Comparison of ENCODE assay signal across 8 cellular contexts in genomic region chr11:1382831-1383607, GRCh38. TPM values are rescaled to one million over a fixed set of nuclear protein-coding genes. Genes with fewer than 3 reads are reported as not detected.
DNase-seq lines count a peak whose midpoint lies in the region; ATAC-seq and TF ChIP-seq lines count a peak whose summit lies in the region.

No MANE protein-coding gene starts in this region.

- no peak overlapping the region for H3K4ac ChIP-seq in trophoblast cell (ENCODE audit: low read depth, low read length)

- peak overlapping the region; percentile 38 for H3K14ac ChIP-seq in trophoblast cell (ENCODE audit: low read length)

- TF ChIP-seq POLR2A in heart left ventricle (IDR thresholded peaks at IDR 0.05) (no peak), thyroid gland (IDR thresholded peaks at IDR 0.05) (no peak)

- peaks cover 0 to 10% (median 0%) of the 10 kb centered on the region in 9 donors for H3K27me3 ChIP-seq in heart left ventricle
- peaks cover 3% of the 10 kb centered on the region for H3K27me3 ChIP-seq in trophoblast cell (ENCODE audit: insufficient read depth, low read length)
- no peaks in the 10 kb centered on the region for H3K27me3 ChIP-seq in thyroid gland

- peak overlapping the region; percentile 44 for H2BK120ac ChIP-seq in trophoblast cell (ENCODE audit: insufficient read depth, low read length, poor library complexity)

- no peak overlapping the region for H2AK5ac ChIP-seq in trophoblast cell (ENCODE audit: low read length)

- POLR2A ChIA-PET in activated naive CD8-positive, alpha-beta T cell treated with anti-CD3 and anti-CD28 coated beads, Interleukin-2, amount 10 ng/mL, durations not matched to agents 7 days and 5 days (lab: Charles Lee): interaction anchor here (0.9 to 1.3 kb wide), 4 partner anchors 40 to 120 kb away, joined by 3 to 5 read pairs (median 4); partner anchors contain the start of gene TOLLIP

- H3K9me3 Mint-ChIP-seq in activated naive CD8-positive, alpha-beta T cell treated with anti-CD3 and anti-CD28 coated beads, Interleukin-2, amount 10 ng/mL, durations not matched to agents 7 days and 5 days: no peaks in the 10 kb centered on the region

- peak in 12 of 14 donors; percentile 35 to 72 (median 66) for DNase-seq in C1 segment of cervical spinal cord (lab: John Stamatoyannopoulos, UW)
- DNase-seq in KBM-7: peak; percentile 39
- peak; percentile 77 for DNase-seq in SKM-1 (lab: John Stamatoyannopoulos, UW; ENCODE audit: unreplicated experiment)
- peak; percentile 77 for DNase-seq in activated naive CD8-positive, alpha-beta T cell treated with anti-CD3 and anti-CD28 coated beads, Interleukin-2, amount 10 ng/mL, durations not matched to agents 7 days and 5 days
- peak; percentile 85 to 89 (median 87) for DNase-seq in heart left ventricle
- peak; percentile 30 to 60 for DNase-seq in trophoblast cell
- DNase-seq in thyroid gland: peak; percentile 72 to 75

- 0 to 5% (median 1%) methylated on average over 17 to 56 of the region's 56 CpGs for WGBS in heart left ventricle, 4 donors
- WGBS in trophoblast cell (ENCODE audit: extremely low coverage, insufficient coverage, insufficient read length): no CpG with 5 or more reads among the region's 56 CpGs
- WGBS in thyroid gland, 2 donors: 0% methylated on average over 7 of the region's 56 CpGs; no CpG with 5 or more reads in 1 of the 2 donors

- H3K4me3 Mint-ChIP-seq in activated naive CD8-positive, alpha-beta T cell treated with anti-CD3 and anti-CD28 coated beads, Interleukin-2, amount 10 ng/mL, durations not matched to agents 7 days and 5 days: peak overlapping the region; percentile 82

- peak overlapping the region; percentile 29 for H4K91ac ChIP-seq in trophoblast cell (ENCODE audit: low read depth, low read length)

- H2BK12ac ChIP-seq in trophoblast cell (ENCODE audit: low read length): no peak overlapping the region

- in situ Hi-C loops in KBM-7 (cut with MboI; ENCODE audit: low pct_unique_long_range_greater_than_20kb, low sequenced_read_pairs): no loop called here

- no peaks in the 10 kb centered on the region for H3K36me3 Mint-ChIP-seq in activated naive CD8-positive, alpha-beta T cell treated with anti-CD3 and anti-CD28 coated beads, Interleukin-2, amount 10 ng/mL, durations not matched to agents 7 days and 5 days

- H3K9me3 ChIP-seq in heart left ventricle (peaks cover 0 to 11% (median 0%) of the 10 kb centered on the region in 12 donors), trophoblast cell (ENCODE audit: insufficient read depth, low read depth, low read length) (peaks cover 3% of the 10 kb centered on the region), thyroid gland (no peaks in the 10 kb centered on the region)

- H3K9ac ChIP-seq in trophoblast cell (ENCODE audit: low read length): no peak overlapping the region

- H3K79me1 ChIP-seq in trophoblast cell (ENCODE audit: low read length): no peaks in the 10 kb centered on the region

- H3K4me1 ChIP-seq in heart left ventricle (peaks cover 0 to 13% (median 5%) of the 10 kb centered on the region in 12 donors), trophoblast cell (ENCODE audit: control insufficient read depth in 1 of 2, insufficient read depth in 2 of 2, low read length in 2 of 2) (peaks cover 0 to 2% of the 10 kb centered on the region in 2 experiments), thyroid gland (peaks cover 4% of the 10 kb centered on the region in 2 donors)

- no peak overlapping the region for H2BK5ac ChIP-seq in trophoblast cell (ENCODE audit: low read depth, low read length, poor library complexity)

- intact Hi-C loops in heart left ventricle (cut with DNase I): loop anchor here in 3 of 10 donors (5.0 to 10.0 kb wide), 3 partner anchors 41 to 132 kb away; no protein-coding TSS in a partner anchor
- intact Hi-C loops in thyroid gland (cut with DNase I): no loop called here

- no peaks in the 10 kb centered on the region for H3K36me3 ChIP-seq in heart left ventricle
- H3K36me3 ChIP-seq in trophoblast cell (ENCODE audit: control insufficient read depth in 1 of 2, insufficient read depth in 2 of 2, low read length in 2 of 2): no peaks in the 10 kb centered on the region
- H3K36me3 ChIP-seq in thyroid gland: no peaks in the 10 kb centered on the region

- H2AFZ ChIP-seq in trophoblast cell (ENCODE audit: insufficient read depth, low read length, poor library complexity): peak overlapping the region; percentile 74

- H3K79me2 ChIP-seq in trophoblast cell (ENCODE audit: control insufficient read depth, insufficient read depth, low read length, poor library complexity): no peaks in the 10 kb centered on the region

- peaks cover 8% of the 10 kb centered on the region for H3K27me3 Mint-ChIP-seq in activated naive CD8-positive, alpha-beta T cell treated with anti-CD3 and anti-CD28 coated beads, Interleukin-2, amount 10 ng/mL, durations not matched to agents 7 days and 5 days

- H3K18ac ChIP-seq in trophoblast cell (ENCODE audit: low read length): peak overlapping the region; percentile 79

- peak overlapping the region in 11 of 12 donors; percentile 9 to 80 (median 72) for H3K27ac ChIP-seq in heart left ventricle
- H3K27ac ChIP-seq in trophoblast cell (ENCODE audit: low read depth, low read length): no peak overlapping the region
- H3K27ac ChIP-seq in thyroid gland: peak overlapping the region in 1 of 3 donors; percentile 38

- H4K8ac ChIP-seq in trophoblast cell (ENCODE audit: low read depth, low read length): peak overlapping the region; percentile 61

- peak overlapping the region; percentile 82 for H3K27ac Mint-ChIP-seq in activated naive CD8-positive, alpha-beta T cell treated with anti-CD3 and anti-CD28 coated beads, Interleukin-2, amount 10 ng/mL, durations not matched to agents 7 days and 5 days

- H3K4me2 ChIP-seq in trophoblast cell (ENCODE audit: low read length): peak overlapping the region; percentile 65

- ATAC-seq in GM21381 (IDR thresholded peaks at IDR 0.05; ENCODE audit: unreplicated experiment) (peak; percentile 68), heart left ventricle (peak; percentile 70 to 96 (median 91))
- peak; percentile 88 for ATAC-seq in activated naive CD8-positive, alpha-beta T cell treated with anti-CD3 and anti-CD28 coated beads, Interleukin-2, amount 10 ng/mL, durations not matched to agents 7 days and 5 days (ENCODE audit: low read depth)

- no peak overlapping the region for H3K23ac ChIP-seq in trophoblast cell (ENCODE audit: low read length)

- peaks cover 10% of the 10 kb centered on the region for H3K4me1 Mint-ChIP-seq in activated naive CD8-positive, alpha-beta T cell treated with anti-CD3 and anti-CD28 coated beads, Interleukin-2, amount 10 ng/mL, durations not matched to agents 7 days and 5 days

- H4K12ac ChIP-seq in trophoblast cell (ENCODE audit: low read depth, low read length): no peak overlapping the region

- H3K4me3 ChIP-seq in heart left ventricle (peak overlapping the region; percentile 31 to 69 (median 56)), trophoblast cell (ENCODE audit: low read depth, low read length) (peak overlapping the region; percentile 66), thyroid gland (replicated peaks in 1 of 3) (peak overlapping the region in 1 of 3 donors; percentile 51)

- TF ChIP-seq CTCF in heart left ventricle (IDR thresholded peaks at IDR 0.05) (no peak), thyroid gland (IDR thresholded peaks at IDR 0.05) (no peak)

RNA-seq across cellular contexts. Expression of gene BRSK2, which starts 6.7 kb away (rescaled TPM):
- total RNA-seq in activated naive CD8-positive, alpha-beta T cell treated with anti-CD3 and anti-CD28 coated beads, Interleukin-2, amount 10 ng/mL, durations not matched to agents 7 days and 5 days: under 1 TPM; 0.36 to 0.37 TPM
- total RNA-seq in heart left ventricle (under 1 TPM in 8 of 9 donors, not detected in 1; 0.16 to 0.85 (median 0.61) TPM), thyroid gland (1 to 10 TPM in 2 of 4 donors, under 1 TPM in 2; 0.34 to 2.2 (median 0.81) TPM)
- polyA plus RNA-seq in heart left ventricle: 1 to 10 TPM in 1 of 2 donors, under 1 TPM in 1; 0.26 to 1.3 TPM
- 0.82 and 0.89 TPM in 2 replicates for polyA plus RNA-seq in trophoblast cell (2013)
